ENCODE assay signal across 17 cellular contexts in genomic region chr1:230706887-230707731, GRCh38. TPM values are rescaled to one million over a fixed set of nuclear protein-coding genes. Genes with fewer than 3 reads are reported as not detected.
DNase-seq lines count a peak whose midpoint lies in the region; ATAC-seq, FAIRE-seq and TF ChIP-seq lines count a peak whose summit lies in the region.
"Had no signal": no experiment of that assay in that cellular context is flagged by ENCODE, and none has a peak within 500 bp of the region (broad histone marks: within the 10 kb centered on the region; RNA-seq: fewer than 3 reads in every experiment).

No MANE protein-coding gene starts in this region.

- TF ChIP-seq EP300 in K562 (IDR thresholded peaks at IDR 0.05; ENCODE audit: low read length), result no peak

- no peaks in the 10 kb centered on the region for H3K36me3 ChIP-seq in K562 (ENCODE audit: control insufficient read depth, insufficient read depth, low read length)
- peaks cover 17 to 56% (median 41%) of the 10 kb centered on the region in 4 donors for H3K36me3 ChIP-seq in liver (ENCODE audit: control insufficient read depth in 4 of 4, insufficient read depth in 3 of 4, low read depth in 1 of 4, low read length in 3 of 4)

- H3K4me1 ChIP-seq in K562 (replicated peaks in 1 of 2; ENCODE audit: control insufficient read depth in 2 of 2, insufficient read depth in 2 of 2, low read length in 2 of 2), result peaks cover 0 to 16% of the 10 kb centered on the region in 2 experiments; a peak in 2 of 5 replicates
- H3K4me1 ChIP-seq in liver (ENCODE audit: control insufficient read depth in 4 of 4, insufficient read depth in 4 of 4, low read length in 3 of 4), result peaks cover 2 to 62% (median 43%) of the 10 kb centered on the region in 4 donors

- in situ Hi-C loops in K562 (cut with MboI), result no loop called here

- H3K36me3 Mint-ChIP-seq in natural killer cell treated with Interleukin-12 subunit alpha and Interleukin-12 subunit beta and Interleukin-15 and Interleukin-18, amount 100 ng/mL, for 72 hours, result no peaks in the 10 kb centered on the region
- no peaks in the 10 kb centered on the region for H3K36me3 Mint-ChIP-seq in natural killer cell
- H3K36me3 Mint-ChIP-seq: CD4-positive, CD25-positive, alpha-beta regulatory T cell; CD8-positive, alpha-beta memory T cell had no signal

- H3K27me3 Mint-ChIP-seq in natural killer cell treated with Interleukin-12 subunit alpha and Interleukin-12 subunit beta and Interleukin-15 and Interleukin-18, amount 100 ng/mL, for 72 hours, result peaks cover 0 to 2% of the 10 kb centered on the region in 2 donors
- peaks cover 0 to 2% of the 10 kb centered on the region in 2 donors for H3K27me3 Mint-ChIP-seq in natural killer cell (ENCODE audit: low read depth in 2 of 2)
- H3K27me3 Mint-ChIP-seq: CD4-positive, CD25-positive, alpha-beta regulatory T cell had no signal

- no peaks in the 10 kb centered on the region for H3K9me3 ChIP-seq in K562 (replicated peaks; ENCODE audit: control insufficient read depth, insufficient read depth, low read depth, low read length)
- H3K9me3 ChIP-seq in liver (ENCODE audit: control insufficient read depth in 4 of 4, low read length in 3 of 4), result no peaks in the 10 kb centered on the region

- TF ChIP-seq CTCF in natural killer cell (IDR thresholded peaks at IDR 0.05) (no peak), K562 (IDR thresholded peaks at IDR 0.05 in 2 of 3, conservative IDR thresholded peaks at IDR 0.05 in 1 of 3; ENCODE audit: insufficient read depth in 2 of 3, low read depth in 1 of 3, low read length in 3 of 3) (no peak), liver (IDR thresholded peaks at IDR 0.05; ENCODE audit: low read depth, low read length, missing input control) (no peak)

- 9% methylated on average over 19 of the region's 20 CpGs for WGBS in K562 (ENCODE audit: insufficient coverage, low coverage, missing lambda C conversion rate)
- 84% methylated on average over 20 of the region's 20 CpGs for WGBS in liver

- H3K27ac ChIP-seq in K562 (ENCODE audit: extremely low read depth, low read depth, low read length), result no peak overlapping the region
- no peak overlapping the region for H3K27ac ChIP-seq in liver (ENCODE audit: low read depth in 1 of 2, low read length in 2 of 2)

- H3K9me1 ChIP-seq in K562 (ENCODE audit: control insufficient read depth, insufficient read depth, low read length), result no peaks in the 10 kb centered on the region

- POLR2A ChIA-PET in K562 (lab: Yijun Ruan, JAX), result no interaction called here

- ATAC-seq in natural killer cell treated with Interleukin-12 subunit alpha and Interleukin-12 subunit beta and Interleukin-15 and Interleukin-18, amount 100 ng/mL, for 72 hours, result no peak
- ATAC-seq in natural killer cell (no peak), K562 (no peak), HG02588 (IDR thresholded peaks at IDR 0.05; ENCODE audit: unreplicated experiment) (no peak)

- peak overlapping the region in 1 of 2 experiments; percentile 47; a peak in 1 of 4 replicates for H3K9ac ChIP-seq in K562 (ENCODE audit: insufficient read depth in 1 of 2, low read depth in 2 of 2, low read length in 2 of 2)
- no peak overlapping the region for H3K9ac ChIP-seq in liver (ENCODE audit: low read depth in 1 of 2, low read length in 2 of 2)

- TF ChIP-seq POLR2A in K562 (conservative IDR thresholded peaks at IDR 0.05), result no peak

- peaks cover 10% of the 10 kb centered on the region; the same call in 1 of the 2 replicates for H4K20me1 ChIP-seq in K562 (replicated peaks; ENCODE audit: control insufficient read depth, insufficient read depth, low read length)

- H3K4me3 Mint-ChIP-seq in natural killer cell treated with Interleukin-12 subunit alpha and Interleukin-12 subunit beta and Interleukin-15 and Interleukin-18, amount 100 ng/mL, for 72 hours, result no peak overlapping the region
- H3K4me3 Mint-ChIP-seq in natural killer cell, result no peak overlapping the region
- H3K4me3 Mint-ChIP-seq: CD4-positive, CD25-positive, alpha-beta regulatory T cell; CD8-positive, alpha-beta memory T cell; H9 had no signal

- DNase-seq in natural killer cell treated with Interleukin-12 subunit alpha and Interleukin-12 subunit beta and Interleukin-15 and Interleukin-18, amount 100 ng/mL, for 72 hours (ENCODE audit: low spot score), result peak; percentile 52
- DNase-seq in natural killer cell, result no peak
- DNase-seq in K562 (ENCODE audit: extremely low read depth in 1 of 4, low spot score in 3 of 4), result no peak
- no peak for DNase-seq in activated T-cell treated with anti-CD3 and anti-CD28 coated beads, Interleukin-2, amount 50 U/mL, for 48 hours
- no peak for DNase-seq in NCI-H82 (lab: John Stamatoyannopoulos, UW)
- no peak for DNase-seq in NCI-H69 (lab: John Stamatoyannopoulos, UW)
- DNase-seq: 8988T; CD4-positive, CD25-positive, alpha-beta regulatory T cell; CD8-positive, alpha-beta memory T cell; COR-L47; GDM1; GOT3; H9 had no signal

- H3K4me2 ChIP-seq in K562 (ENCODE audit: insufficient read depth, low read length), result no peak overlapping the region

- H3K4me3 ChIP-seq in K562 (no peak overlapping the region), liver (ENCODE audit: low read depth in 1 of 3, low read length in 3 of 3) (peak overlapping the region in 1 of 3 donors; percentile 17)

- H2AFZ ChIP-seq in K562 (ENCODE audit: low read depth, low read length), result no peak overlapping the region

- CTCF ChIA-PET in K562 (lab: Yijun Ruan, JAX; ENCODE audit: low intra/inter-chr PET ratio), result no interaction called here

- no peak overlapping the region for H3K27ac Mint-ChIP-seq in natural killer cell treated with Interleukin-12 subunit alpha and Interleukin-12 subunit beta and Interleukin-15 and Interleukin-18, amount 100 ng/mL, for 72 hours
- no peak overlapping the region for H3K27ac Mint-ChIP-seq in natural killer cell
- H3K27ac Mint-ChIP-seq: CD8-positive, alpha-beta memory T cell; H9 had no signal

- no peaks in the 10 kb centered on the region for H3K9me3 Mint-ChIP-seq in natural killer cell treated with Interleukin-12 subunit alpha and Interleukin-12 subunit beta and Interleukin-15 and Interleukin-18, amount 100 ng/mL, for 72 hours
- no peaks in the 10 kb centered on the region for H3K9me3 Mint-ChIP-seq in natural killer cell
- H3K9me3 Mint-ChIP-seq: CD8-positive, alpha-beta memory T cell; H9 had no signal

- peaks cover 0 to 11% of the 10 kb centered on the region in 2 donors for H3K4me1 Mint-ChIP-seq in natural killer cell treated with Interleukin-12 subunit alpha and Interleukin-12 subunit beta and Interleukin-15 and Interleukin-18, amount 100 ng/mL, for 72 hours (ENCODE audit: low read depth in 2 of 2)
- H3K4me1 Mint-ChIP-seq in natural killer cell, result peaks cover 9 to 19% of the 10 kb centered on the region in 2 donors

- no peak for FAIRE-seq in K562 (lab: Jason Lieb, UNC)
- FAIRE-seq: D721Med had no signal

- H3K27me3 ChIP-seq in K562 (ENCODE audit: control insufficient read depth in 2 of 2, insufficient read depth in 2 of 2, low read length in 2 of 2) (peaks cover 60 to 92% of the 10 kb centered on the region in 2 experiments), liver (ENCODE audit: control insufficient read depth in 4 of 4, insufficient read depth in 4 of 4, low read length in 3 of 4) (no peaks in the 10 kb centered on the region)

- no peaks in the 10 kb centered on the region for H3K79me2 ChIP-seq in K562 (ENCODE audit: control insufficient read depth, insufficient read depth, low read length)

- intact Hi-C loops in natural killer cell (cut with micrococcal nuclease) (no loop called here), K562 (cut with micrococcal nuclease) (no loop called here)

- no TSS peak for BruUV-seq in K562 (replicated peaks; lab: Mats Ljungman, UMichigan)

- no peak for TF ChIP-seq RAD21 in K562 (CRISPR knock-in tag; conservative IDR thresholded peaks at IDR 0.05 in 1 of 2, IDR thresholded peaks at IDR 0.05 in 1 of 2)
- TF ChIP-seq RAD21 in liver (IDR thresholded peaks at IDR 0.05), result no peak

RNA-seq across cellular contexts. Expression of gene AGT, which starts 6.8 kb away (rescaled TPM):
- total RNA-seq in natural killer cell treated with Interleukin-12 subunit alpha and Interleukin-12 subunit beta and Interleukin-15 and Interleukin-18, amount 100 ng/mL, for 72 hours, result not detected
- total RNA-seq in natural killer cell (not detected), K562 (2014; rRNA removed) (not detected in 2 replicates), K562 (2014; rRNA removed; fragmentation: Illumina TruSeq; extraction: Trizol) (not detected in 2 replicates), K562 (2015; rRNA removed; fragmentation: Illumina TruSeq; extraction: Trizol) (not detected in 2 replicates), K562 (2021) (0.40 and 0.78 TPM in 2 replicates), liver (1,000 to 10,000 TPM; 1,430 to 1,596 TPM)
- not detected in 2 replicates for total RNA-seq in K562 (2011; cell fraction: chromatin; rRNA removed; ENCODE audit: low replicate concordance)
- not detected in 2 replicates for total RNA-seq in K562 (2011; cell fraction: nucleolus; rRNA removed)
- total RNA-seq in K562 (2011; cell fraction: nucleoplasm; rRNA removed), result not detected in 2 replicates
- polyA plus RNA-seq in K562 (2011; rRNA removed) (not detected in 2 replicates), K562 (2014; fragmentation: Illumina TruSeq; extraction: Trizol) (not detected in 2 replicates), K562 (2014; fragmentation: Nextera tagmentation; extraction: Ambion mirVana) (not detected), K562 (2014; rRNA removed) (not detected in 2 replicates), liver (1,000 to 10,000 TPM; 2,582 to 5,119 TPM)
- polyA plus RNA-seq in K562 (2011; cell fraction: cytosol; rRNA removed), result 0.04 TPM in 1 of 2 replicates, not detected in the other
- not detected in 2 replicates for polyA plus RNA-seq in K562 (2011; cell fraction: nucleus; rRNA removed)
- polyA plus RNA-seq in K562 (2012), result not detected in 2 replicates
- not detected in 2 replicates for polyA minus RNA-seq in K562 (2011; rRNA and poly(A)+ RNA removed)
- 5.2 TPM in 1 of 2 replicates, not detected in the other for polyA minus RNA-seq in K562 (2011; cell fraction: cytosol; rRNA and poly(A)+ RNA removed)
- not detected in 2 replicates for polyA minus RNA-seq in K562 (2011; cell fraction: nucleus; rRNA and poly(A)+ RNA removed)
- total RNA-seq: A673; CD4-positive, CD25-positive, alpha-beta regulatory T cell; CD8-positive, alpha-beta memory T cell; H9 had no signal
- polyA plus RNA-seq: CD4-positive, CD25-positive, alpha-beta regulatory T cell; CD8-positive, alpha-beta memory T cell had no signal

RNA-seq across cellular contexts. Expression of gene CAPN9, which starts 40.1 kb away (rescaled TPM):
- total RNA-seq in natural killer cell treated with Interleukin-12 subunit alpha and Interleukin-12 subunit beta and Interleukin-15 and Interleukin-18, amount 100 ng/mL, for 72 hours, result not detected
- total RNA-seq in natural killer cell (not detected), K562 (2014; rRNA removed) (not detected in 2 replicates), K562 (2014; rRNA removed; fragmentation: Illumina TruSeq; extraction: Trizol) (not detected in 2 replicates), K562 (2015; rRNA removed; fragmentation: Illumina TruSeq; extraction: Trizol) (not detected in 2 replicates), K562 (2021) (not detected in 2 replicates), liver (not detected)
- not detected in 2 replicates for total RNA-seq in K562 (2011; cell fraction: chromatin; rRNA removed; ENCODE audit: low replicate concordance)
- total RNA-seq in K562 (2011; cell fraction: nucleolus; rRNA removed), result not detected in 2 replicates
- total RNA-seq in K562 (2011; cell fraction: nucleoplasm; rRNA removed), result not detected in 2 replicates
- polyA plus RNA-seq in K562 (2011; rRNA removed) (not detected in 2 replicates), K562 (2014; fragmentation: Illumina TruSeq; extraction: Trizol) (not detected in 2 replicates), K562 (2014; fragmentation: Nextera tagmentation; extraction: Ambion mirVana) (not detected), K562 (2014; rRNA removed) (not detected in 2 replicates), liver (not detected)
- polyA plus RNA-seq in K562 (2011; cell fraction: cytosol; rRNA removed), result not detected in 2 replicates
- polyA plus RNA-seq in K562 (2011; cell fraction: nucleus; rRNA removed), result not detected in 2 replicates
- polyA plus RNA-seq in K562 (2012), result not detected in 2 replicates
- polyA minus RNA-seq in K562 (2011; rRNA and poly(A)+ RNA removed), result not detected in 2 replicates
- not detected in 2 replicates for polyA minus RNA-seq in K562 (2011; cell fraction: cytosol; rRNA and poly(A)+ RNA removed)
- not detected in 2 replicates for polyA minus RNA-seq in K562 (2011; cell fraction: nucleus; rRNA and poly(A)+ RNA removed)
- total RNA-seq: A673; CD4-positive, CD25-positive, alpha-beta regulatory T cell; CD8-positive, alpha-beta memory T cell had no signal
- polyA plus RNA-seq: CD4-positive, CD25-positive, alpha-beta regulatory T cell; CD8-positive, alpha-beta memory T cell had no signal

Comparison
In these comparisons a context has a peak if more than half of its experiments do, and no peak if none do; other contexts are left out.
1. RNA of gene AGT, which starts 6.8 kb away (total RNA-seq): 1,430 to 1,596 TPM in liver; 0.40 to 0.78 TPM in K562, not detected in natural killer cell treated with Interleukin-12 subunit alpha and Interleukin-12 subunit beta and Interleukin-15 and Interleukin-18, amount 100 ng/mL, for 72 hours and not detected in natural killer cell; every median in the first group is over 100 times any median in the second.